In the genomic region with DNA sequence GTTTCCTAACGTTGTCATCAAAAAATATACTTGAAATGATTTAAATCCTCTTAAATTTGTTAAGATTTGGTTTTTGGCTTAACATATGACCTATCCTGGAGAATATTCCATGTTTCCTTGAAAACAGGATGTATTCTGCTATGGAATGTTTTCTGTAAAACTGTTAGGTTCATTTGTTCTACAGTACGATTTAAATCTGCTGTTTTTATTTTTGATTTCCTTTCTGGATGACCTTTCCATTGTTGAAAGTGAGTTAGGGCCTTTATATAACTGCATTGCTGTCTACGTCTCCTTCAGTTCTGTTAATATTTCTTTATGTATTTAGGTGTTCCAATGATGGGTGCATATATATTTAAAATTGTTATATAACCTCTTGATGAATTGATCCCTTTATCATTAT, we compare ENCODE assay signal across 36 cellular contexts.
"Had no signal": no experiment of that assay in that cellular context is flagged by ENCODE, and none has a peak within 500 bp of the region (broad histone marks: within the 10 kb centered on the region; RNA-seq: fewer than 3 reads in every experiment).

No MANE protein-coding gene starts in this region.

- H3K9me3 Mint-ChIP-seq: activated CD4-positive, alpha-beta T cell treated with anti-CD3 and anti-CD28 coated beads, Interleukin-2, amount 10 ng/mL, durations not matched to agents 24 days and 14 days; activated naive CD8-positive, alpha-beta T cell treated with anti-CD3 and anti-CD28 coated beads, Interleukin-2, amount 50 U/mL, for 24 hours had no signal

- H3K27ac ChIP-seq: ascending aorta, cardiac muscle cell, VCaP had no signal

- H3K27me3 Mint-ChIP-seq: activated B cell treated with CpG ODN at 0.5 μM for 24 hours; activated CD4-positive, alpha-beta memory T cell treated with anti-CD3 and anti-CD28 coated beads for 36 hours; activated CD4-positive, alpha-beta T cell treated with anti-CD3 and anti-CD28 coated beads, Interleukin-2, amount 10 ng/mL, durations not matched to agents 24 days and 14 days; activated CD8-positive, alpha-beta memory T cell treated with anti-CD3 and anti-CD28 coated beads, Interleukin-2, amount 10 ng/mL, durations not matched to agents 7 days and 5 days; activated naive CD4-positive, alpha-beta T cell treated with anti-CD3 and anti-CD28 coated beads, Interleukin-2, amount 10 ng/mL, durations not matched to agents 7 days and 5 days; activated naive CD4-positive, alpha-beta T cell treated with anti-CD3 and anti-CD28 coated beads, Interleukin-2, amount 50 U/mL, for 24 hours; activated naive CD8-positive, alpha-beta T cell; activated naive CD8-positive, alpha-beta T cell treated with anti-CD3 and anti-CD28 coated beads, Interleukin-2, amount 10 ng/mL, durations not matched to agents 7 days and 5 days; activated naive CD8-positive, alpha-beta T cell treated with anti-CD3 and anti-CD28 coated beads, Interleukin-2, amount 50 U/mL, for 24 hours; activated T-cell treated with anti-CD3 and anti-CD28 coated beads, Interleukin-2, amount 50 U/mL, for 24 hours; central memory CD8-positive, alpha-beta T cell had no signal

- H3K4me1 ChIP-seq: ascending aorta had no signal

- DNase-seq: activated B cell treated with CpG ODN at 0.5 μM for 24 hours; activated CD4-positive, alpha-beta memory T cell treated with anti-CD3 and anti-CD28 coated beads for 36 hours; activated CD4-positive, alpha-beta T cell treated with anti-CD3 and anti-CD28 coated beads for 4 hours; activated CD4-positive, alpha-beta T cell treated with anti-CD3 and anti-CD28 coated beads, Interleukin-2, amount 10 ng/mL, durations not matched to agents 24 days and 14 days; activated CD4-positive, alpha-beta T cell treated with anti-CD3 and anti-CD28 coated beads, Interleukin-2, amount 50 U/mL, for 1 hour; activated CD4-positive, alpha-beta T cell treated with anti-CD3 and anti-CD28 coated beads, Interleukin-2, amount 50 U/mL, for 4 hours; activated CD4-positive, CD25-positive, alpha-beta regulatory T cell treated with anti-CD3 and anti-CD28 coated beads, Interleukin-2, amount 50 U/mL, for 72 hours; activated CD8-positive, alpha-beta memory T cell treated with anti-CD3 and anti-CD28 coated beads for 24 hours; activated CD8-positive, alpha-beta memory T cell treated with anti-CD3 and anti-CD28 coated beads, Interleukin-2, amount 10 ng/mL, durations not matched to agents 7 days and 5 days; activated CD8-positive, alpha-beta memory T cell treated with anti-CD3 and anti-CD28 coated beads, Interleukin-2, amount 50 U/mL, for 48 hours; activated CD8-positive, alpha-beta T cell treated with anti-CD3 and anti-CD28 coated beads, Interleukin-2, amount 10 ng/mL, durations not matched to agents 7 days and 5 days; activated effector memory CD4-positive, alpha-beta T cell treated with Interleukin-2 at 50 U/mL for 16 hours; activated gamma-delta T cell; activated naive CD4-positive, alpha-beta T cell treated with anti-CD3 and anti-CD28 coated beads, Interleukin-2, amount 10 ng/mL, durations not matched to agents 7 days and 5 days; activated naive CD4-positive, alpha-beta T cell treated with Interleukin-2 at 50 U/mL for 16 hours; activated naive CD8-positive, alpha-beta T cell treated with anti-CD3 and anti-CD28 coated beads, Interleukin-2, amount 10 ng/mL, durations not matched to agents 7 days and 5 days; activated naive CD8-positive, alpha-beta T cell treated with anti-CD3 and anti-CD28 coated beads, Interleukin-2, amount 50 U/mL, for 24 hours; activated T-cell treated with anti-CD3 and anti-CD28 coated beads, Interleukin-2, amount 50 U/mL, for 24 hours; activated T-cell treated with anti-CD3 and anti-CD28 coated beads, Interleukin-2, amount 50 U/mL, for 48 hours; amygdala; anterior cingulate cortex; caudate nucleus; cerebellar nuclear complex; T-helper 1 cell; T-helper 2 cell; T-helper 9 cell had no signal

- H3K4me1 Mint-ChIP-seq: activated B cell treated with CpG ODN at 0.5 μM for 24 hours; activated CD4-positive, alpha-beta T cell treated with anti-CD3 and anti-CD28 coated beads, Interleukin-2, amount 10 ng/mL, durations not matched to agents 24 days and 14 days; activated CD8-positive, alpha-beta memory T cell treated with anti-CD3 and anti-CD28 coated beads, Interleukin-2, amount 10 ng/mL, durations not matched to agents 7 days and 5 days; activated naive CD4-positive, alpha-beta T cell treated with anti-CD3 and anti-CD28 coated beads, Interleukin-2, amount 10 ng/mL, durations not matched to agents 7 days and 5 days; activated naive CD4-positive, alpha-beta T cell treated with anti-CD3 and anti-CD28 coated beads, Interleukin-2, amount 50 U/mL, for 24 hours; activated naive CD8-positive, alpha-beta T cell treated with anti-CD3 and anti-CD28 coated beads, Interleukin-2, amount 10 ng/mL, durations not matched to agents 7 days and 5 days; activated naive CD8-positive, alpha-beta T cell treated with anti-CD3 and anti-CD28 coated beads, Interleukin-2, amount 50 U/mL, for 24 hours; brain; central memory CD8-positive, alpha-beta T cell had no signal

- H3K27me3 ChIP-seq: ascending aorta, cardiac muscle cell had no signal

- H3K4me3 Mint-ChIP-seq: activated B cell treated with CpG ODN at 0.5 μM for 24 hours; activated CD4-positive, alpha-beta memory T cell treated with anti-CD3 and anti-CD28 coated beads for 36 hours; activated CD4-positive, alpha-beta T cell treated with anti-CD3 and anti-CD28 coated beads, Interleukin-2, amount 10 ng/mL, durations not matched to agents 24 days and 14 days; activated CD8-positive, alpha-beta memory T cell treated with anti-CD3 and anti-CD28 coated beads, Interleukin-2, amount 10 ng/mL, durations not matched to agents 7 days and 5 days; activated CD8-positive, alpha-beta T cell treated with anti-CD3 and anti-CD28 coated beads, Interleukin-2, amount 10 ng/mL, durations not matched to agents 7 days and 5 days; activated naive CD4-positive, alpha-beta T cell treated with anti-CD3 and anti-CD28 coated beads, Interleukin-2, amount 10 ng/mL, durations not matched to agents 7 days and 5 days; activated naive CD4-positive, alpha-beta T cell treated with anti-CD3 and anti-CD28 coated beads, Interleukin-2, amount 50 U/mL, for 24 hours; activated naive CD8-positive, alpha-beta T cell; activated naive CD8-positive, alpha-beta T cell treated with anti-CD3 and anti-CD28 coated beads, Interleukin-2, amount 10 ng/mL, durations not matched to agents 7 days and 5 days; activated naive CD8-positive, alpha-beta T cell treated with anti-CD3 and anti-CD28 coated beads, Interleukin-2, amount 50 U/mL, for 24 hours; activated T-cell treated with anti-CD3 and anti-CD28 coated beads, Interleukin-2, amount 50 U/mL, for 24 hours; brain; central memory CD8-positive, alpha-beta T cell; T-helper 1 cell treated with Interleukin-12 subunit alpha and Interleukin-12 subunit beta and Interleukin-4 antibody, amounts not matched to agents 30 μg/mL and 1 μg/mL, for 36 hours; T-helper 2 cell treated with Interferon-gamma antibody and Interleukin-4, amounts not matched to agents 5 μg/mL and 100 μg/mL, for 36 hours had no signal

- ATAC-seq: activated CD8-positive, alpha-beta memory T cell treated with anti-CD3 and anti-CD28 coated beads, Interleukin-2, amount 10 ng/mL, durations not matched to agents 7 days and 5 days; activated CD8-positive, alpha-beta T cell treated with anti-CD3 and anti-CD28 coated beads, Interleukin-2, amount 10 ng/mL, durations not matched to agents 7 days and 5 days; activated naive CD8-positive, alpha-beta T cell treated with anti-CD3 and anti-CD28 coated beads, Interleukin-2, amount 50 U/mL, for 24 hours had no signal

- H3K27ac Mint-ChIP-seq: activated B cell treated with CpG ODN at 0.5 μM for 24 hours; activated CD4-positive, alpha-beta memory T cell treated with anti-CD3 and anti-CD28 coated beads for 36 hours; activated CD4-positive, alpha-beta T cell treated with anti-CD3 and anti-CD28 coated beads, Interleukin-2, amount 10 ng/mL, durations not matched to agents 24 days and 14 days; activated CD8-positive, alpha-beta memory T cell treated with anti-CD3 and anti-CD28 coated beads, Interleukin-2, amount 10 ng/mL, durations not matched to agents 7 days and 5 days; activated CD8-positive, alpha-beta T cell treated with anti-CD3 and anti-CD28 coated beads, Interleukin-2, amount 10 ng/mL, durations not matched to agents 7 days and 5 days; activated naive CD4-positive, alpha-beta T cell treated with anti-CD3 and anti-CD28 coated beads, Interleukin-2, amount 10 ng/mL, durations not matched to agents 7 days and 5 days; activated naive CD4-positive, alpha-beta T cell treated with anti-CD3 and anti-CD28 coated beads, Interleukin-2, amount 50 U/mL, for 24 hours; activated naive CD8-positive, alpha-beta T cell; activated naive CD8-positive, alpha-beta T cell treated with anti-CD3 and anti-CD28 coated beads, Interleukin-2, amount 10 ng/mL, durations not matched to agents 7 days and 5 days; activated naive CD8-positive, alpha-beta T cell treated with anti-CD3 and anti-CD28 coated beads, Interleukin-2, amount 50 U/mL, for 24 hours; activated T-cell treated with anti-CD3 and anti-CD28 coated beads, Interleukin-2, amount 50 U/mL, for 24 hours; activated T-helper 2 cell treated with anti-CD3 and anti-CD28 coated beads, Interferon-gamma antibody, Interleukin-2, Interleukin-4, amounts not matched to agents 10 μg/mL and 5 μg/mL and 100 μg/mL, durations not matched to agents 14 hours and 24 hours and 36 hours; brain; T-helper 1 cell treated with Interleukin-12 subunit alpha and Interleukin-12 subunit beta and Interleukin-4 antibody, amounts not matched to agents 30 μg/mL and 1 μg/mL, for 36 hours; T-helper 2 cell treated with Interferon-gamma antibody and Interleukin-4, amounts not matched to agents 5 μg/mL and 100 μg/mL, for 36 hours had no signal

- H3K36me3 Mint-ChIP-seq: activated CD4-positive, alpha-beta memory T cell treated with anti-CD3 and anti-CD28 coated beads for 36 hours; activated CD8-positive, alpha-beta memory T cell treated with anti-CD3 and anti-CD28 coated beads, Interleukin-2, amount 10 ng/mL, durations not matched to agents 7 days and 5 days; activated naive CD4-positive, alpha-beta T cell treated with anti-CD3 and anti-CD28 coated beads, Interleukin-2, amount 10 ng/mL, durations not matched to agents 7 days and 5 days; activated naive CD4-positive, alpha-beta T cell treated with anti-CD3 and anti-CD28 coated beads, Interleukin-2, amount 50 U/mL, for 24 hours; activated naive CD8-positive, alpha-beta T cell; activated naive CD8-positive, alpha-beta T cell treated with anti-CD3 and anti-CD28 coated beads, Interleukin-2, amount 10 ng/mL, durations not matched to agents 7 days and 5 days; brain had no signal

- H3K4me3 ChIP-seq: ascending aorta, cardiac muscle cell had no signal
